ENCODE assay signal across 8 cellular contexts in the genomic region with DNA sequence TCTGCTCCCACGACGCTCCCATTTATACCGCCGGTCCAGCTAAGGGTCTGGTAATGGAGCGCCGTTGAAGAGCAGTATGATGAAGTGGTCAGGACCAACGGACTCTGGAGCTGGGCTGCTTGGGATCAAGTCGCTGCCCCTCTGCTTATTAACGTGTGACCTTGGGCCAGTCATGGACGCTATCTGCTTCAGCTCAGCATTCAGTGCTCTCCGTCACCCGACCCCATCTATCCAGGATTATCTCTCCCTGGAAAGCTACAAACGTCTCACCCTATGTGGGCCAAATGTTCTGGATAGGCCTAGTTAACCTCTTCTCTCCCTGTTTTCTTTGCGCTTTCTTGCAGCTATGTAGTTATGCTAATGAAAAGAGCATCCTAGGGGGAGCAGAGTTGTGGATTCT. TPM values are rescaled to one million over a fixed set of nuclear protein-coding genes. Genes with fewer than 3 reads are reported as not detected.
DNase-seq lines count a peak whose midpoint lies in the region; ATAC-seq and TF ChIP-seq lines count a peak whose summit lies in the region.

No MANE protein-coding gene starts in this region.

- peaks cover 6% of the 10 kb centered on the region for H3K9me3 Mint-ChIP-seq in activated naive CD4-positive, alpha-beta T cell treated with anti-CD3 and anti-CD28 coated beads, Interleukin-2, amount 10 ng/mL, durations not matched to agents 7 days and 5 days

- peaks cover 58% of the 10 kb centered on the region for H3K79me2 ChIP-seq in SU-DHL-6 (ENCODE audit: insufficient read depth, low read length)

- ATAC-seq in gastroesophageal sphincter, result no peak
- ATAC-seq in GM18870 (IDR thresholded peaks at IDR 0.05; ENCODE audit: unreplicated experiment), result no peak
- no peak for ATAC-seq in left lobe of liver
- ATAC-seq in GM21528 (IDR thresholded peaks at IDR 0.05; ENCODE audit: low FRiP score, unreplicated experiment), result no peak

- TF ChIP-seq EP300 in gastroesophageal sphincter (IDR thresholded peaks at IDR 0.05), result no peak

- H3K4me3 ChIP-seq in SU-DHL-6 (ENCODE audit: insufficient read depth, low read length, poor library complexity, severe bottlenecking), result peak overlapping the region; percentile 70
- H3K4me3 ChIP-seq in gastroesophageal sphincter, result peak overlapping the region; percentile 94 to 96
- H3K4me3 ChIP-seq in rectal smooth muscle tissue (ENCODE audit: low read length), result peak overlapping the region; percentile 90

- peaks cover 42% of the 10 kb centered on the region for H3K36me3 Mint-ChIP-seq in activated naive CD4-positive, alpha-beta T cell treated with anti-CD3 and anti-CD28 coated beads, Interleukin-2, amount 10 ng/mL, durations not matched to agents 7 days and 5 days

- TF ChIP-seq POLR2A in gastroesophageal sphincter (IDR thresholded peaks at IDR 0.05), result no peak

- peaks cover 5% of the 10 kb centered on the region; the same call in 1 of the 2 replicates for H3F3A ChIP-seq in SU-DHL-6 (ENCODE audit: insufficient read depth)

- peaks cover 0 to 26% (median 6%) of the 10 kb centered on the region in 3 donors for H3K4me1 ChIP-seq in gastroesophageal sphincter
- H3K4me1 ChIP-seq in rectal smooth muscle tissue (ENCODE audit: control insufficient read depth, insufficient read depth, low read length), result no peaks in the 10 kb centered on the region

- peak overlapping the region; percentile 94 for H3K27ac Mint-ChIP-seq in activated naive CD4-positive, alpha-beta T cell treated with anti-CD3 and anti-CD28 coated beads, Interleukin-2, amount 10 ng/mL, durations not matched to agents 7 days and 5 days

- H3K36me3 ChIP-seq in SU-DHL-6 (ENCODE audit: low read length) (peaks cover 6% of the 10 kb centered on the region; the same call in 1 of the 2 replicates), gastroesophageal sphincter (no peaks in the 10 kb centered on the region), rectal smooth muscle tissue (ENCODE audit: control insufficient read depth, insufficient read depth, low read length) (no peaks in the 10 kb centered on the region)

- H3K9ac ChIP-seq in SU-DHL-6 (ENCODE audit: low read length) (peak overlapping the region; percentile 89), rectal smooth muscle tissue (ENCODE audit: low read length) (no peak overlapping the region)

- CTCF ChIA-PET in activated naive CD4-positive, alpha-beta T cell treated with anti-CD3 and anti-CD28 coated beads, Interleukin-2, amount 10 ng/mL, durations not matched to agents 7 days and 5 days (lab: Charles Lee), result interaction anchor here (1.6 to 2.1 kb wide), 2 partner anchors 16 to 117 kb away, joined by 5 to 11 read pairs; no protein-coding TSS in a partner anchor

- H3K9me2 ChIP-seq in SU-DHL-6 (replicated peaks; ENCODE audit: insufficient read depth, low read length), result no peaks in the 10 kb centered on the region

- DNase-seq in activated naive CD4-positive, alpha-beta T cell treated with anti-CD3 and anti-CD28 coated beads, Interleukin-2, amount 10 ng/mL, durations not matched to agents 7 days and 5 days, result no peak
- DNase-seq in activated naive CD4-positive, alpha-beta T cell (lab: John Stamatoyannopoulos, UW), result no peak
- no peak for DNase-seq in left lobe of liver (ENCODE audit: low spot score)

- H4K20me1 ChIP-seq in SU-DHL-6 (ENCODE audit: low read depth, low read length), result no peaks in the 10 kb centered on the region

- peak overlapping the region; percentile 77 for H3K4me2 ChIP-seq in SU-DHL-6 (ENCODE audit: low read depth, low read length, poor library complexity, severe bottlenecking)

- no peaks in the 10 kb centered on the region for H3K27me3 Mint-ChIP-seq in activated naive CD4-positive, alpha-beta T cell treated with anti-CD3 and anti-CD28 coated beads, Interleukin-2, amount 10 ng/mL, durations not matched to agents 7 days and 5 days

- peaks cover 37% of the 10 kb centered on the region for H3K4me1 Mint-ChIP-seq in activated naive CD4-positive, alpha-beta T cell treated with anti-CD3 and anti-CD28 coated beads, Interleukin-2, amount 10 ng/mL, durations not matched to agents 7 days and 5 days

- no peak for TF ChIP-seq CTCF in SU-DHL-6 (IDR thresholded peaks at IDR 0.05; ENCODE audit: insufficient read depth, low read length, poor library complexity, severe bottlenecking)
- no peak for TF ChIP-seq CTCF in gastroesophageal sphincter (IDR thresholded peaks at IDR 0.05)

- peak overlapping the region; percentile 95 for H3K4me3 Mint-ChIP-seq in activated naive CD4-positive, alpha-beta T cell treated with anti-CD3 and anti-CD28 coated beads, Interleukin-2, amount 10 ng/mL, durations not matched to agents 7 days and 5 days

- WGBS in gastroesophageal sphincter (ENCODE audit: low coverage in 1 of 2), 2 donors, result 17 to 20% methylated on average over 5 to 6 of the region's 14 CpGs

- H3K9me3 ChIP-seq in SU-DHL-6 (ENCODE audit: insufficient read depth, low read length), result no peaks in the 10 kb centered on the region
- H3K9me3 ChIP-seq in gastroesophageal sphincter, result no peaks in the 10 kb centered on the region

- H3K27me3 ChIP-seq in SU-DHL-6 (ENCODE audit: low read length), result no peaks in the 10 kb centered on the region
- no peaks in the 10 kb centered on the region for H3K27me3 ChIP-seq in gastroesophageal sphincter
- no peaks in the 10 kb centered on the region for H3K27me3 ChIP-seq in rectal smooth muscle tissue (ENCODE audit: control insufficient read depth, insufficient read depth, low read length)

- H3K27ac ChIP-seq in SU-DHL-6 (ENCODE audit: low read depth, low read length) (peak overlapping the region; percentile 67; the same call in 1 of the 2 replicates), gastroesophageal sphincter (peak overlapping the region in 1 of 4 donors; percentile 78), rectal smooth muscle tissue (ENCODE audit: low read depth, low read length) (no peak overlapping the region)

- H2AFZ ChIP-seq in SU-DHL-6 (ENCODE audit: low read depth, low read length, severe bottlenecking), result no peak overlapping the region

RNA-seq across cellular contexts. Expression of gene MSH2, which starts 0.9 kb away (rescaled TPM):
- 10 to 100 TPM in 1 of 4 donors, 1 to 10 TPM in 3; 5.7 to 12.9 (median 8.5) TPM for total RNA-seq in gastroesophageal sphincter
- 3.3 TPM for total RNA-seq in left lobe of liver

RNA-seq across cellular contexts. Expression of gene EPCAM, which starts 34.7 kb away (rescaled TPM):
- total RNA-seq in gastroesophageal sphincter (1 to 10 TPM in 1 of 4 donors, under 1 TPM in 1, not detected in 2; 0.54 to 6.1 TPM), left lobe of liver (2.5 TPM)
